ENCODE assay signal across 1 cellular context in genomic region chr2:10873171-10873570, GRCh38.
TF ChIP-seq lines count a peak whose summit lies in the region.

No MANE protein-coding gene starts in this region.

TF ChIP-seq in GM12878, 131 proteins besides CTCF, POLR2A, EP300 and RAD21 (continued from another document):
- no peak for TF ChIP-seq MLLT1 (IDR thresholded peaks at IDR 0.05)
- no peak for TF ChIP-seq CBX5 (IDR thresholded peaks at IDR 0.05; ENCODE audit: low read depth)
- no peak for TF ChIP-seq NFIC (IDR thresholded peaks at IDR 0.05; ENCODE audit: low read depth, low read length)
- no peak for TF ChIP-seq HDGF (IDR thresholded peaks at IDR 0.05)
- no peak for TF ChIP-seq SIN3A (IDR thresholded peaks at IDR 0.05; ENCODE audit: low read depth, low read length)
- TF ChIP-seq CEBPZ (IDR thresholded peaks at IDR 0.05; ENCODE audit: low read depth, low read length), result no peak
- no peak for TF ChIP-seq USF2 (IDR thresholded peaks at IDR 0.05; ENCODE audit: borderline replicate concordance, low read depth, low read length)
- no peak for TF ChIP-seq PRDM15 (CRISPR knock-in tag; IDR thresholded peaks at IDR 0.05)
